Comparison of ENCODE assay signal across 26 cellular contexts in the genomic region with DNA sequence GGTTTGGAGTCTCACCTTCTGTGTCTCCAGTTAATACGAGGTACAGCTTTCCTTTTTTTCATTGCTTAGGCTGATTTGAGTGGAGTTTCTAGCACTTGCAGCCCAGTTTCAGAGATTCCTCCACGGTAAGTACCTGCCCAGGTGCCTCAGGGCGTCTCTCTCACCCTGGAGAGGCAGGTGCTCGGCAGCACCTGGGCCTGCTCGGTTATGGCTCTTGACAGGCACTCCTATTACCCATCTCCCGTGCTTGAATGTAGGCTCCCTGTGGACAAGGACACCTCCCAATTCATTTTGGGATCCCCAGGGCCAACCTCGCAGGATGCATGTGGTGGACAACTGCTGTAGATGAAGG.
"Had no signal": no experiment of that assay in that cellular context is flagged by ENCODE, and none has a peak within 500 bp of the region (broad histone marks: within the 10 kb centered on the region; RNA-seq: fewer than 3 reads in every experiment).

No MANE protein-coding gene starts in this region.

- ATAC-seq: effector memory CD8-positive, alpha-beta T cell; left ventricle myocardium superior; lower lobe of right lung; mucosa of descending colon; natural killer cell treated with Interleukin-12 subunit alpha and Interleukin-12 subunit beta and Interleukin-15 and Interleukin-18, amount 100 ng/mL, for 72 hours; sciatic nerve; stimulated activated effector memory CD8-positive, alpha-beta T cell treated with anti-CD3 and anti-CD28 coated beads, Interleukin-12 subunit alpha, Interleukin-12 subunit beta, amount 100 ng/mL, for 72 hours; stimulated activated naive CD8-positive, alpha-beta T cell treated with anti-CD3 and anti-CD28 coated beads, Interleukin-15, Interleukin-2, amounts not matched to agents 100 U/mL and 50 U/mL, for 24 hours; upper lobe of right lung had no signal

- H3K27me3 Mint-ChIP-seq: effector memory CD8-positive, alpha-beta T cell; memory B cell; naive B cell; natural killer cell treated with Interleukin-12 subunit alpha and Interleukin-12 subunit beta and Interleukin-15 and Interleukin-18, amount 100 ng/mL, for 72 hours; progenitor cell of endocrine pancreas had no signal

- H3K4me1 Mint-ChIP-seq: memory B cell, naive B cell, neural crest cell had no signal

- H3K9me3 Mint-ChIP-seq: effector memory CD8-positive, alpha-beta T cell; immature natural killer cell; memory B cell; naive B cell; stimulated activated effector memory CD8-positive, alpha-beta T cell treated with anti-CD3 and anti-CD28 coated beads, Interleukin-12 subunit alpha, Interleukin-12 subunit beta, amount 100 ng/mL, for 72 hours had no signal

- H3K36me3 Mint-ChIP-seq: immature natural killer cell; memory B cell; naive B cell; stimulated activated effector memory CD8-positive, alpha-beta T cell treated with anti-CD3 and anti-CD28 coated beads, Interleukin-12 subunit alpha, Interleukin-12 subunit beta, amount 100 ng/mL, for 72 hours had no signal

- H3K27ac Mint-ChIP-seq: immature natural killer cell; memory B cell; stimulated activated effector memory CD8-positive, alpha-beta T cell treated with anti-CD3 and anti-CD28 coated beads, Interleukin-12 subunit alpha, Interleukin-12 subunit beta, amount 100 ng/mL, for 72 hours had no signal

- DNase-seq: cortex of kidney; effector memory CD8-positive, alpha-beta T cell; erythroblast; esophagus squamous epithelium; hypothalamus; immature natural killer cell; islet precursor cell; left ventricle myocardium superior; lower lobe of right lung; mucosa of descending colon; naive B cell; stimulated activated CD4-positive, alpha-beta T cell treated with anti-CD3 and anti-CD28 coated beads, Interleukin-2, amount 100 ng/mL, for 24 hours; stimulated activated CD4-positive, alpha-beta T cell treated with anti-CD3 and anti-CD28 coated beads, Interleukin-4, amount 100 ng/mL, for 24 hours; stimulated activated naive CD8-positive, alpha-beta T cell treated with anti-CD3 and anti-CD28 coated beads, Interleukin-15, Interleukin-2, amounts not matched to agents 100 U/mL and 50 U/mL, for 24 hours; substantia nigra; tibial artery; upper lobe of right lung; uterus had no signal

- H3K9me3 ChIP-seq: esophagus squamous epithelium, lower lobe of right lung, mucosa of descending colon, neutrophil, testis, tibial artery, upper lobe of right lung, uterus had no signal

- H3K4me3 Mint-ChIP-seq: effector memory CD8-positive, alpha-beta T cell; immature natural killer cell; memory B cell; naive B cell; natural killer cell treated with Interleukin-12 subunit alpha and Interleukin-12 subunit beta and Interleukin-15 and Interleukin-18, amount 100 ng/mL, for 72 hours; neural crest cell; stimulated activated effector memory CD8-positive, alpha-beta T cell treated with anti-CD3 and anti-CD28 coated beads, Interleukin-12 subunit alpha, Interleukin-12 subunit beta, amount 100 ng/mL, for 72 hours had no signal
